ENCODE assay signal across 1 cellular context in the genomic region with DNA sequence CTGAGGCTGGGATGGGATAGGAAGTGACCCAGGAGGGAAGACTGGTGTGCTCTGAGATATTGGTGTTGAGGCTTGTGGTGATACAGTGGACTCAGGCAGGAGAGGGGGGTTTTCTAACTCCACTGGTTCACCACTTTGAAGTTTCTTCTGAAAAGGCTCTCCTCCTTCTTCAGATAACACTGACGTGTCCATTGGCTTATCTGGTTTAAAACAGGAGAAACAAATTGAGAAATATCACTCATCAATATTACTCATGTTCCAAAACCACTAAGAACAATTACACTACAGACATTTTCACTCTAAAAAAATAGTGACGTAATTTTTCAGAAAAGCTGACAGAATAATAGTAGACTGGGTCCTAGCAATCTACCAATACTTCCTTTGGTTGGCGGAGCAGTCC.
TF ChIP-seq lines count a peak whose summit lies in the region.

No MANE protein-coding gene starts in this region.

TF ChIP-seq in K562, 482 proteins besides CTCF, POLR2A, EP300 and RAD21 (continued from another document and continues in another):
- TF ChIP-seq, protein P1, sequence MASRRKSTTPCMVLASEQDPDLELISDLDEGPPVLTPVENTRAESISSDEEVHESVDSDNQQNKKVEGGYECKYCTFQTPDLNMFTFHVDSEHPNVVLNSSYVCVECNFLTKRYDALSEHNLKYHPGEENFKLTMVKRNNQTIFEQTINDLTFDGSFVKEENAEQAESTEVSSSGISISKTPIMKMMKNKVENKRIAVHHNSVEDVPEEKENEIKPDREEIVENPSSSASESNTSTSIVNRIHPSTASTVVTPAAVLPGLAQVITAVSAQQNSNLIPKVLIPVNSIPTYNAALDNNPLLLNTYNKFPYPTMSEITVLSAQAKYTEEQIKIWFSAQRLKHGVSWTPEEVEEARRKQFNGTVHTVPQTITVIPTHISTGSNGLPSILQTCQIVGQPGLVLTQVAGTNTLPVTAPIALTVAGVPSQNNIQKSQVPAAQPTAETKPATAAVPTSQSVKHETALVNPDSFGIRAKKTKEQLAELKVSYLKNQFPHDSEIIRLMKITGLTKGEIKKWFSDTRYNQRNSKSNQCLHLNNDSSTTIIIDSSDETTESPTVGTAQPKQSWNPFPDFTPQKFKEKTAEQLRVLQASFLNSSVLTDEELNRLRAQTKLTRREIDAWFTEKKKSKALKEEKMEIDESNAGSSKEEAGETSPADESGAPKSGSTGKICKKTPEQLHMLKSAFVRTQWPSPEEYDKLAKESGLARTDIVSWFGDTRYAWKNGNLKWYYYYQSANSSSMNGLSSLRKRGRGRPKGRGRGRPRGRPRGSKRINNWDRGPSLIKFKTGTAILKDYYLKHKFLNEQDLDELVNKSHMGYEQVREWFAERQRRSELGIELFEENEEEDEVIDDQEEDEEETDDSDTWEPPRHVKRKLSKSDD (conservative IDR thresholded peaks at IDR 0.05; ENCODE audit: low read length), result no peak
- TF ChIP-seq NR2C2 (CRISPR knock-in tag; IDR thresholded peaks at IDR 0.05) (no peak), NR2C2 (tag; IDR thresholded peaks at IDR 0.05) (no peak), ETV6 (IDR thresholded peaks at IDR 0.05; ENCODE audit: borderline replicate concordance in 1 of 2, low read depth in 2 of 2, low read length in 1 of 2) (no peak), ETV6 (CRISPR knock-in tag; IDR thresholded peaks at IDR 0.05; ENCODE audit: borderline replicate concordance) (no peak), SMAD2 (IDR thresholded peaks at IDR 0.05; ENCODE audit: low read depth, low read length) (no peak), ZNF311 (CRISPR knock-in tag; IDR thresholded peaks at IDR 0.05) (no peak), SMAD4 (CRISPR knock-in tag; conservative IDR thresholded peaks at IDR 0.05) (no peak), ZSCAN32 (CRISPR knock-in tag; IDR thresholded peaks at IDR 0.05) (no peak), CHD2 (IDR thresholded peaks at IDR 0.05; ENCODE audit: low read depth, low read length) (no peak), POLR3A (IDR thresholded peaks at IDR 0.05; ENCODE audit: borderline replicate concordance, extremely low read depth, insufficient read depth, insufficient read length) (no peak), RUNX1 (IDR thresholded peaks at IDR 0.05; ENCODE audit: low read depth) (no peak), YBX1 (IDR thresholded peaks at IDR 0.05) (no peak), ESRRB (CRISPR knock-in tag; IDR thresholded peaks at IDR 0.05; ENCODE audit: borderline replicate concordance) (no peak), LCOR (CRISPR knock-in tag; IDR thresholded peaks at IDR 0.05) (peak; percentile 25; the same call in 1 of the 2 replicates), ZKSCAN8 (CRISPR knock-in tag; IDR thresholded peaks at IDR 0.05) (no peak), BHLHE40 (IDR thresholded peaks at IDR 0.05; ENCODE audit: low read length) (no peak), ZNF124 (CRISPR knock-in tag; IDR thresholded peaks at IDR 0.05) (no peak), FOXA3 (CRISPR knock-in tag; conservative IDR thresholded peaks at IDR 0.05 in 1 of 2, IDR thresholded peaks at IDR 0.05 in 1 of 2) (no peak), PYGO2 (tag; IDR thresholded peaks at IDR 0.05) (no peak), SP1 (CRISPR knock-in tag; IDR thresholded peaks at IDR 0.05) (no peak), FOXP1 (CRISPR knock-in tag; IDR thresholded peaks at IDR 0.05) (no peak), CREBBP (IDR thresholded peaks at IDR 0.05; ENCODE audit: low read depth, low read length) (no peak), CBX8 (IDR thresholded peaks at IDR 0.05; ENCODE audit: borderline replicate concordance, extremely low read depth, low read depth, low read length, poor library complexity, severe bottlenecking) (no peak), BMI1 (IDR thresholded peaks at IDR 0.05; ENCODE audit: low read length) (no peak), PRMT5 (CRISPR knock-in tag; IDR thresholded peaks at IDR 0.05) (no peak), TCF3 (CRISPR knock-in tag; IDR thresholded peaks at IDR 0.05) (peak; percentile 90), TCFL5 (CRISPR knock-in tag; conservative IDR thresholded peaks at IDR 0.05) (no peak), KLF13 (tag; IDR thresholded peaks at IDR 0.05; ENCODE audit: borderline replicate concordance, low read depth) (no peak), POLR2G (IDR thresholded peaks at IDR 0.05; ENCODE audit: low read depth, low read length) (0 out of 2 replicates have a peak, but pooled peaks have one; percentile 24), FOSL1 (tag; conservative IDR thresholded peaks at IDR 0.05) (peak; percentile 94), ZFP36 (IDR thresholded peaks at IDR 0.05; ENCODE audit: low read depth, low read length, partially characterized antibody) (no peak), STAG1 (CRISPR knock-in tag; IDR thresholded peaks at IDR 0.05; ENCODE audit: borderline replicate concordance) (no peak), MTA2 (IDR thresholded peaks at IDR 0.05; ENCODE audit: low read depth) (0 out of 2 replicates have a peak, but pooled peaks have one; percentile 20), DIDO1 (tag; IDR thresholded peaks at IDR 0.05; ENCODE audit: low read depth) (no peak), PHB (CRISPR knock-in tag; IDR thresholded peaks at IDR 0.05) (no peak)
- TF ChIP-seq, protein P2, sequence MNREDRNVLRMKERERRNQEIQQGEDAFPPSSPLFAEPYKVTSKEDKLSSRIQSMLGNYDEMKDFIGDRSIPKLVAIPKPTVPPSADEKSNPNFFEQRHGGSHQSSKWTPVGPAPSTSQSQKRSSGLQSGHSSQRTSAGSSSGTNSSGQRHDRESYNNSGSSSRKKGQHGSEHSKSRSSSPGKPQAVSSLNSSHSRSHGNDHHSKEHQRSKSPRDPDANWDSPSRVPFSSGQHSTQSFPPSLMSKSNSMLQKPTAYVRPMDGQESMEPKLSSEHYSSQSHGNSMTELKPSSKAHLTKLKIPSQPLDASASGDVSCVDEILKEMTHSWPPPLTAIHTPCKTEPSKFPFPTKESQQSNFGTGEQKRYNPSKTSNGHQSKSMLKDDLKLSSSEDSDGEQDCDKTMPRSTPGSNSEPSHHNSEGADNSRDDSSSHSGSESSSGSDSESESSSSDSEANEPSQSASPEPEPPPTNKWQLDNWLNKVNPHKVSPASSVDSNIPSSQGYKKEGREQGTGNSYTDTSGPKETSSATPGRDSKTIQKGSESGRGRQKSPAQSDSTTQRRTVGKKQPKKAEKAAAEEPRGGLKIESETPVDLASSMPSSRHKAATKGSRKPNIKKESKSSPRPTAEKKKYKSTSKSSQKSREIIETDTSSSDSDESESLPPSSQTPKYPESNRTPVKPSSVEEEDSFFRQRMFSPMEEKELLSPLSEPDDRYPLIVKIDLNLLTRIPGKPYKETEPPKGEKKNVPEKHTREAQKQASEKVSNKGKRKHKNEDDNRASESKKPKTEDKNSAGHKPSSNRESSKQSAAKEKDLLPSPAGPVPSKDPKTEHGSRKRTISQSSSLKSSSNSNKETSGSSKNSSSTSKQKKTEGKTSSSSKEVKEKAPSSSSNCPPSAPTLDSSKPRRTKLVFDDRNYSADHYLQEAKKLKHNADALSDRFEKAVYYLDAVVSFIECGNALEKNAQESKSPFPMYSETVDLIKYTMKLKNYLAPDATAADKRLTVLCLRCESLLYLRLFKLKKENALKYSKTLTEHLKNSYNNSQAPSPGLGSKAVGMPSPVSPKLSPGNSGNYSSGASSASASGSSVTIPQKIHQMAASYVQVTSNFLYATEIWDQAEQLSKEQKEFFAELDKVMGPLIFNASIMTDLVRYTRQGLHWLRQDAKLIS (CRISPR knock-in tag; IDR thresholded peaks at IDR 0.05), result no peak
- TF ChIP-seq, protein P3, sequence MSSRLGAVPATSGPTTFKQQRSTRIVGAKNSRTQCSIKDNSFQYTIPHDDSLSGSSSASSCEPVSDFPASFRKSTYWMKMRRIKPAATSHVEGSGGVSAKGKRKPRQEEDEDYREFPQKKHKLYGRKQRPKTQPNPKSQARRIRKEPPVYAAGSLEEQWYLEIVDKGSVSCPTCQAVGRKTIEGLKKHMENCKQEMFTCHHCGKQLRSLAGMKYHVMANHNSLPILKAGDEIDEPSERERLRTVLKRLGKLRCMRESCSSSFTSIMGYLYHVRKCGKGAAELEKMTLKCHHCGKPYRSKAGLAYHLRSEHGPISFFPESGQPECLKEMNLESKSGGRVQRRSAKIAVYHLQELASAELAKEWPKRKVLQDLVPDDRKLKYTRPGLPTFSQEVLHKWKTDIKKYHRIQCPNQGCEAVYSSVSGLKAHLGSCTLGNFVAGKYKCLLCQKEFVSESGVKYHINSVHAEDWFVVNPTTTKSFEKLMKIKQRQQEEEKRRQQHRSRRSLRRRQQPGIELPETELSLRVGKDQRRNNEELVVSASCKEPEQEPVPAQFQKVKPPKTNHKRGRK (tag; IDR thresholded peaks at IDR 0.05), result no peak
- TF ChIP-seq, protein P4, sequence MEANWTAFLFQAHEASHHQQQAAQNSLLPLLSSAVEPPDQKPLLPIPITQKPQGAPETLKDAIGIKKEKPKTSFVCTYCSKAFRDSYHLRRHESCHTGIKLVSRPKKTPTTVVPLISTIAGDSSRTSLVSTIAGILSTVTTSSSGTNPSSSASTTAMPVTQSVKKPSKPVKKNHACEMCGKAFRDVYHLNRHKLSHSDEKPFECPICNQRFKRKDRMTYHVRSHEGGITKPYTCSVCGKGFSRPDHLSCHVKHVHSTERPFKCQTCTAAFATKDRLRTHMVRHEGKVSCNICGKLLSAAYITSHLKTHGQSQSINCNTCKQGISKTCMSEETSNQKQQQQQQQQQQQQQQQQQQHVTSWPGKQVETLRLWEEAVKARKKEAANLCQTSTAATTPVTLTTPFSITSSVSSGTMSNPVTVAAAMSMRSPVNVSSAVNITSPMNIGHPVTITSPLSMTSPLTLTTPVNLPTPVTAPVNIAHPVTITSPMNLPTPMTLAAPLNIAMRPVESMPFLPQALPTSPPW (CRISPR knock-in tag; IDR thresholded peaks at IDR 0.05), result peak; percentile 47; the same call in 1 of the 2 replicates
- TF ChIP-seq, protein P5, sequence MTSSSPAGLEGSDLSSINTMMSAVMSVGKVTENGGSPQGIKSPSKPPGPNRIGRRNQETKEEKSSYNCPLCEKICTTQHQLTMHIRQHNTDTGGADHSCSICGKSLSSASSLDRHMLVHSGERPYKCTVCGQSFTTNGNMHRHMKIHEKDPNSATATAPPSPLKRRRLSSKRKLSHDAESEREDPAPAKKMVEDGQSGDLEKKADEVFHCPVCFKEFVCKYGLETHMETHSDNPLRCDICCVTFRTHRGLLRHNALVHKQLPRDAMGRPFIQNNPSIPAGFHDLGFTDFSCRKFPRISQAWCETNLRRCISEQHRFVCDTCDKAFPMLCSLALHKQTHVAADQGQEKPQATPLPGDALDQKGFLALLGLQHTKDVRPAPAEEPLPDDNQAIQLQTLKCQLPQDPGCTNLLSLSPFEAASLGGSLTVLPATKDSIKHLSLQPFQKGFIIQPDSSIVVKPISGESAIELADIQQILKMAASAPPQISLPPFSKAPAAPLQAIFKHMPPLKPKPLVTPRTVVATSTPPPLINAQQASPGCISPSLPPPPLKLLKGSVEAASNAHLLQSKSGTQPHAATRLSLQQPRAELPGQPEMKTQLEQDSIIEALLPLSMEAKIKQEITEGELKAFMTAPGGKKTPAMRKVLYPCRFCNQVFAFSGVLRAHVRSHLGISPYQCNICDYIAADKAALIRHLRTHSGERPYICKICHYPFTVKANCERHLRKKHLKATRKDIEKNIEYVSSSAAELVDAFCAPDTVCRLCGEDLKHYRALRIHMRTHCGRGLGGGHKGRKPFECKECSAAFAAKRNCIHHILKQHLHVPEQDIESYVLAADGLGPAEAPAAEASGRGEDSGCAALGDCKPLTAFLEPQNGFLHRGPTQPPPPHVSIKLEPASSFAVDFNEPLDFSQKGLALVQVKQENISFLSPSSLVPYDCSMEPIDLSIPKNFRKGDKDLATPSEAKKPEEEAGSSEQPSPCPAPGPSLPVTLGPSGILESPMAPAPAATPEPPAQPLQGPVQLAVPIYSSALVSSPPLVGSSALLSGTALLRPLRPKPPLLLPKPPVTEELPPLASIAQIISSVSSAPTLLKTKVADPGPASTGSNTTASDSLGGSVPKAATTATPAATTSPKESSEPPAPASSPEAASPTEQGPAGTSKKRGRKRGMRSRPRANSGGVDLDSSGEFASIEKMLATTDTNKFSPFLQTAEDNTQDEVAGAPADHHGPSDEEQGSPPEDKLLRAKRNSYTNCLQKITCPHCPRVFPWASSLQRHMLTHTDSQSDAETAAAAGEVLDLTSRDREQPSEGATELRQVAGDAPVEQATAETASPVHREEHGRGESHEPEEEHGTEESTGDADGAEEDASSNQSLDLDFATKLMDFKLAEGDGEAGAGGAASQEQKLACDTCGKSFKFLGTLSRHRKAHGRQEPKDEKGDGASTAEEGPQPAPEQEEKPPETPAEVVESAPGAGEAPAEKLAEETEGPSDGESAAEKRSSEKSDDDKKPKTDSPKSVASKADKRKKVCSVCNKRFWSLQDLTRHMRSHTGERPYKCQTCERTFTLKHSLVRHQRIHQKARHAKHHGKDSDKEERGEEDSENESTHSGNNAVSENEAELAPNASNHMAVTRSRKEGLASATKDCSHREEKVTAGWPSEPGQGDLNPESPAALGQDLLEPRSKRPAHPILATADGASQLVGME (CRISPR knock-in tag; IDR thresholded peaks at IDR 0.05), result no peak
- TF ChIP-seq, protein P6, sequence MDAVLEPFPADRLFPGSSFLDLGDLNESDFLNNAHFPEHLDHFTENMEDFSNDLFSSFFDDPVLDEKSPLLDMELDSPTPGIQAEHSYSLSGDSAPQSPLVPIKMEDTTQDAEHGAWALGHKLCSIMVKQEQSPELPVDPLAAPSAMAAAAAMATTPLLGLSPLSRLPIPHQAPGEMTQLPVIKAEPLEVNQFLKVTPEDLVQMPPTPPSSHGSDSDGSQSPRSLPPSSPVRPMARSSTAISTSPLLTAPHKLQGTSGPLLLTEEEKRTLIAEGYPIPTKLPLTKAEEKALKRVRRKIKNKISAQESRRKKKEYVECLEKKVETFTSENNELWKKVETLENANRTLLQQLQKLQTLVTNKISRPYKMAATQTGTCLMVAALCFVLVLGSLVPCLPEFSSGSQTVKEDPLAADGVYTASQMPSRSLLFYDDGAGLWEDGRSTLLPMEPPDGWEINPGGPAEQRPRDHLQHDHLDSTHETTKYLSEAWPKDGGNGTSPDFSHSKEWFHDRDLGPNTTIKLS (IDR thresholded peaks at IDR 0.05; ENCODE audit: borderline replicate concordance, low read depth), result no peak; the same call in 1 of the 2 replicates
- TF ChIP-seq, protein P7, sequence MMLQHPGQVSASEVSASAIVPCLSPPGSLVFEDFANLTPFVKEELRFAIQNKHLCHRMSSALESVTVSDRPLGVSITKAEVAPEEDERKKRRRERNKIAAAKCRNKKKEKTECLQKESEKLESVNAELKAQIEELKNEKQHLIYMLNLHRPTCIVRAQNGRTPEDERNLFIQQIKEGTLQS (IDR thresholded peaks at IDR 0.05), result peak; percentile 94
- TF ChIP-seq, protein P7 (CRISPR knock-in tag; conservative IDR thresholded peaks at IDR 0.05), result no peak
- TF ChIP-seq, protein P8, sequence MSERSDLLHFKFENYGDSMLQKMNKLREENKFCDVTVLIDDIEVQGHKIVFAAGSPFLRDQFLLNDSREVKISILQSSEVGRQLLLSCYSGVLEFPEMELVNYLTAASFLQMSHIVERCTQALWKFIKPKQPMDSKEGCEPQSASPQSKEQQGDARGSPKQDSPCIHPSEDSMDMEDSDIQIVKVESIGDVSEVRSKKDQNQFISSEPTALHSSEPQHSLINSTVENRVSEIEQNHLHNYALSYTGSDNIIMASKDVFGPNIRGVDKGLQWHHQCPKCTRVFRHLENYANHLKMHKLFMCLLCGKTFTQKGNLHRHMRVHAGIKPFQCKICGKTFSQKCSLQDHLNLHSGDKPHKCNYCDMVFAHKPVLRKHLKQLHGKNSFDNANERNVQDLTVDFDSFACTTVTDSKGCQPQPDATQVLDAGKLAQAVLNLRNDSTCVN (CRISPR knock-in tag; IDR thresholded peaks at IDR 0.05), result no peak
- TF ChIP-seq, protein P9, sequence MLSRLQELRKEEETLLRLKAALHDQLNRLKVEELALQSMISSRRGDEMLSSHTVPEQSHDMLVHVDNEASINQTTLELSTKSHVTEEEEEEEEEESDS (CRISPR knock-in tag; IDR thresholded peaks at IDR 0.05), result no peak
